Comparison of ENCODE assay signal across 15 cellular contexts in the genomic region with DNA sequence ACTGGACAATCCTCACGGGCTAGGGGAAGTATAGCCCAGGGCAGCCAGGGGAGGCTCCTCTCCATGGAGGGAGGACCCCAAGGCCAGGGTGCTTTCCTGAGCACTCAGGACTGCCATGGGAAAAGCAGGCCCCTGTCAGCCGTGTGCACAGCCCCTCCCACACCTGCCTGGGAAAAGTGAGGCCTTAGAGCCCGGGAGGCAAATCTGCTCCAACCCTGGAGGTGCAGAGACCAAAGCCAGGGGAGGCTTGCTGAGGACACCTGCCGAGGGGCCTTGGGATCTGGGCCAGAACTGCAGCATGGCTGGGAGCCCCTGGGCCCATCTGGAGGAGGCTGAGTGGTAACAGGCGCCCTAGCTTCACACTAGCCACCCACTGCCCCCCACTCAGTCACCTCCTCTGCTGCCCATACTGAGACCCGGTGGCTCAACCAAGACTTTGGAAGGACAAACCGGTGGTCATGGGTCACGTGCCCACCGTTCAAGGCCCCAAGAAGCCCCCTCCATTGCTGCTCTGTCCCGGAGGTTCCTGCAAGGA.
"Had no signal": no experiment of that assay in that cellular context is flagged by ENCODE, and none has a peak within 500 bp of the region (broad histone marks: within the 10 kb centered on the region; RNA-seq: fewer than 3 reads in every experiment).

No MANE protein-coding gene starts in this region.

- H3K4me3 ChIP-seq: esophagus muscularis mucosa, gastrocnemius medialis, ovary, stomach had no signal

- H3K36me3 Mint-ChIP-seq: naive thymus-derived CD8-positive, alpha-beta T cell had no signal

- H3K4me3 Mint-ChIP-seq: naive thymus-derived CD8-positive, alpha-beta T cell had no signal

- H3K9me3 ChIP-seq: esophagus muscularis mucosa, gastrocnemius medialis, ovary, stomach had no signal

- H3K27me3 ChIP-seq: ovary had no signal

- ATAC-seq: gastrocnemius medialis; naive thymus-derived CD8-positive, alpha-beta T cell; sciatic nerve had no signal

- H3K9me3 Mint-ChIP-seq: naive thymus-derived CD8-positive, alpha-beta T cell had no signal

- H3K4me1 ChIP-seq: esophagus muscularis mucosa, stomach had no signal

- DNase-seq: central memory CD4-positive, alpha-beta T cell; effector memory CD4-positive, alpha-beta T cell; gastrocnemius medialis; islet precursor cell; mammary epithelial cell; naive thymus-derived CD8-positive, alpha-beta T cell; ovary; stimulated activated CD4-positive, alpha-beta T cell treated with anti-CD3 and anti-CD28 coated beads, Interleukin-12 subunit alpha, Interleukin-12 subunit beta, amount 100 ng/mL, for 4 hours; stimulated activated naive CD4-positive, alpha-beta T cell; stomach; trophoblast cell had no signal

- H3K27ac Mint-ChIP-seq: progenitor cell of endocrine pancreas had no signal

- H3K36me3 ChIP-seq: esophagus muscularis mucosa, gastrocnemius medialis, ovary, stomach had no signal

- H3K27ac ChIP-seq: epithelial cell of prostate, esophagus muscularis mucosa, gastrocnemius medialis, ovary, stomach had no signal
